In the genomic region with DNA sequence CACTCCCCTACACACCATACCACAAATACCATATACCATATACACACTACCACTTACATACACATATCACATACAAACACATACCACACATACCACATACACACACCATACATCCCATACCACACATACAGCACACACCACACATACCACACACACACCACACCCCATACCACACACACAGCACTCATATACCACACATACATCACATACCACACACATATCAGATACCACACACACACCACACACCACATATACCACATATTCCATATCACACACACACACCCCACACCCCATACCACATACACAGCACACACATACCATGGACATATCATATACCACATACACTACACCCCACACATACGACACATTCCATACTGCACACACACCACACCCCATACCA, we compare ENCODE assay signal across 19 cellular contexts.
"Had no signal": no experiment of that assay in that cellular context is flagged by ENCODE, and none has a peak within 500 bp of the region (broad histone marks: within the 10 kb centered on the region; RNA-seq: fewer than 3 reads in every experiment).

No MANE protein-coding gene starts in this region.

- H3K27ac Mint-ChIP-seq: activated B cell treated with CpG ODN at 0.5 μM for 24 hours; activated CD4-positive, alpha-beta T cell treated with anti-CD3 and anti-CD28 coated beads, Interleukin-2, amount 10 ng/mL, durations not matched to agents 24 days and 14 days; activated naive CD4-positive, alpha-beta T cell treated with anti-CD3 and anti-CD28 coated beads, Interleukin-2, amount 50 U/mL, for 72 hours; memory B cell; naive B cell had no signal

- H3K4me3 ChIP-seq: adrenal gland, breast epithelium, gastrocnemius medialis, heart left ventricle, mucosa of descending colon, SK-N-MC, thoracic aorta had no signal

- DNase-seq: activated CD4-positive, alpha-beta T cell treated with anti-CD3 and anti-CD28 coated beads, Interleukin-2, amount 10 ng/mL, durations not matched to agents 24 days and 14 days; activated gamma-delta T cell; cortex of kidney; effector CD4-positive, alpha-beta T cell; gastrocnemius medialis; heart left ventricle; mucosa of descending colon; naive B cell; SHP77; stimulated activated CD4-positive, alpha-beta T cell treated with anti-CD3 and anti-CD28 coated beads, Interleukin-12 subunit alpha, Interleukin-12 subunit beta, amount 100 ng/mL, for 4 hours had no signal

- H3K27me3 Mint-ChIP-seq: activated B cell treated with CpG ODN at 0.5 μM for 24 hours, memory B cell, naive B cell had no signal

- H3K4me1 ChIP-seq: breast epithelium had no signal

- H3K36me3 ChIP-seq: adrenal gland, breast epithelium, gastrocnemius medialis, heart left ventricle, thoracic aorta had no signal

- H3K27ac ChIP-seq: adrenal gland, breast epithelium, gastrocnemius medialis, parathyroid adenoma, SK-N-MC, thoracic aorta had no signal

- H2AFZ ChIP-seq: parathyroid adenoma had no signal

- H3K9me3 ChIP-seq: adrenal gland, breast epithelium, gastrocnemius medialis, heart left ventricle, mucosa of descending colon, thoracic aorta had no signal

- H3K4me1 Mint-ChIP-seq: activated B cell treated with CpG ODN at 0.5 μM for 24 hours; activated CD4-positive, alpha-beta T cell treated with anti-CD3 and anti-CD28 coated beads, Interleukin-2, amount 10 ng/mL, durations not matched to agents 24 days and 14 days; memory B cell; naive B cell; neural crest cell had no signal

- H3K9me3 Mint-ChIP-seq: activated B cell treated with CpG ODN at 0.5 μM for 24 hours; activated CD4-positive, alpha-beta T cell treated with anti-CD3 and anti-CD28 coated beads, Interleukin-2, amount 10 ng/mL, durations not matched to agents 24 days and 14 days; activated naive CD4-positive, alpha-beta T cell treated with anti-CD3 and anti-CD28 coated beads, Interleukin-2, amount 50 U/mL, for 72 hours; memory B cell; naive B cell; neural crest cell had no signal

- H3K36me3 Mint-ChIP-seq: activated naive CD4-positive, alpha-beta T cell treated with anti-CD3 and anti-CD28 coated beads, Interleukin-2, amount 50 U/mL, for 72 hours; memory B cell; naive B cell had no signal

- H3K9ac ChIP-seq: parathyroid adenoma had no signal

- H3K27me3 ChIP-seq: adrenal gland, breast epithelium, gastrocnemius medialis, heart left ventricle had no signal

- H3K4me3 Mint-ChIP-seq: activated B cell treated with CpG ODN at 0.5 μM for 24 hours; activated CD4-positive, alpha-beta T cell treated with anti-CD3 and anti-CD28 coated beads, Interleukin-2, amount 10 ng/mL, durations not matched to agents 24 days and 14 days; memory B cell; naive B cell; neural crest cell had no signal
